ENCODE assay signal across 22 cellular contexts in genomic region chr15:81954158-81954783, GRCh38.
DNase-seq lines count a peak whose midpoint lies in the region; TF ChIP-seq lines count a peak whose summit lies in the region.
"Had no signal": no experiment of that assay in that cellular context is flagged by ENCODE, and none has a peak within 500 bp of the region (broad histone marks: within the 10 kb centered on the region; RNA-seq: fewer than 3 reads in every experiment).

No MANE protein-coding gene starts in this region.

- intact Hi-C loops in activated CD4-positive, alpha-beta T cell treated with anti-CD3 and anti-CD28 coated beads, Interleukin-2, amount 10 ng/mL, durations not matched to agents 24 days and 14 days (cut with micrococcal nuclease), result no loop called here

- H3K36me3 ChIP-seq in hepatocyte (replicated peaks; ENCODE audit: insufficient read depth, low read depth), result no peaks in the 10 kb centered on the region
- H3K36me3 ChIP-seq: BE2C, BLaER1 had no signal

- no peaks in the 10 kb centered on the region for H4K20me1 ChIP-seq in hepatocyte (ENCODE audit: insufficient read depth, poor library complexity, severe bottlenecking)
- H4K20me1 ChIP-seq: BLaER1 had no signal

- H3K4me1 Mint-ChIP-seq in activated CD4-positive, alpha-beta T cell treated with anti-CD3 and anti-CD28 coated beads, Interleukin-2, amount 10 ng/mL, durations not matched to agents 24 days and 14 days, result no peaks in the 10 kb centered on the region
- H3K4me1 Mint-ChIP-seq: CD14-positive monocyte; CD4-positive, alpha-beta memory T cell; CD4-positive, CD25-positive, alpha-beta regulatory T cell; CD8-positive, alpha-beta memory T cell had no signal

- DNase-seq in activated CD4-positive, alpha-beta T cell treated with anti-CD3 and anti-CD28 coated beads, Interleukin-2, amount 10 ng/mL, durations not matched to agents 24 days and 14 days, result peak; percentile 14
- no peak for DNase-seq in activated CD4-positive, alpha-beta T cell treated with anti-CD3 and anti-CD28 coated beads, Interleukin-2, amount 50 U/mL, for 1 hour
- peak; percentile 8 for DNase-seq in DMS 273 treated with DMSO at 0.1 percent for 48 hours (lab: John Stamatoyannopoulos, UW)
- DNase-seq in hepatocyte (ENCODE audit: low spot score), result no peak
- DNase-seq in Kasumi-1 (lab: John Stamatoyannopoulos, UW), result no peak
- DNase-seq: 8988T; ACHN; BE2C; C1 segment of cervical spinal cord; CD4-positive, alpha-beta memory T cell; CD4-positive, CD25-positive, alpha-beta regulatory T cell; CD8-positive, alpha-beta memory T cell; COR-L47; DMS153; DMS53; DMS79; DND-41; EL; GDM1 had no signal

- H3K27ac ChIP-seq in hepatocyte, result no peak overlapping the region
- H3K27ac ChIP-seq: BLaER1 had no signal

- no peak overlapping the region for H2AFZ ChIP-seq in hepatocyte

- no peak overlapping the region for H3K4me2 ChIP-seq in hepatocyte
- H3K4me2 ChIP-seq: BLaER1 had no signal

- no peaks in the 10 kb centered on the region for H3K27me3 Mint-ChIP-seq in activated CD4-positive, alpha-beta T cell treated with anti-CD3 and anti-CD28 coated beads, Interleukin-2, amount 10 ng/mL, durations not matched to agents 24 days and 14 days

- H3K27me3 ChIP-seq in hepatocyte, result no peaks in the 10 kb centered on the region
- H3K27me3 ChIP-seq: BE2C, BLaER1 had no signal

- TF ChIP-seq CTCF in hepatocyte (IDR thresholded peaks at IDR 0.05; ENCODE audit: poor library complexity), result no peak

- no peak overlapping the region for H3K27ac Mint-ChIP-seq in activated CD4-positive, alpha-beta T cell treated with anti-CD3 and anti-CD28 coated beads, Interleukin-2, amount 10 ng/mL, durations not matched to agents 24 days and 14 days
- H3K27ac Mint-ChIP-seq: CD14-positive monocyte; CD4-positive, alpha-beta memory T cell; CD4-positive, CD25-positive, alpha-beta regulatory T cell; CD8-positive, alpha-beta memory T cell had no signal

- H3K4me3 Mint-ChIP-seq in activated CD4-positive, alpha-beta T cell treated with anti-CD3 and anti-CD28 coated beads, Interleukin-2, amount 10 ng/mL, durations not matched to agents 24 days and 14 days, result no peak overlapping the region
- H3K4me3 Mint-ChIP-seq: CD14-positive monocyte; CD4-positive, alpha-beta memory T cell; CD4-positive, CD25-positive, alpha-beta regulatory T cell; CD8-positive, alpha-beta memory T cell had no signal

- H3K79me2 ChIP-seq in hepatocyte, result no peaks in the 10 kb centered on the region

- 94% methylated on average over 9 of the region's 9 CpGs for WGBS in hepatocyte (ENCODE audit: low lambda C conversion rate, missing lambda C conversion rate)

- H3K4me3 ChIP-seq in hepatocyte, result no peak overlapping the region
- H3K4me3 ChIP-seq: BLaER1, GM12878 had no signal

- H3K9me3 Mint-ChIP-seq in activated CD4-positive, alpha-beta T cell treated with anti-CD3 and anti-CD28 coated beads, Interleukin-2, amount 10 ng/mL, durations not matched to agents 24 days and 14 days, result no peaks in the 10 kb centered on the region
- H3K9me3 Mint-ChIP-seq: CD4-positive, alpha-beta memory T cell had no signal

- no peaks in the 10 kb centered on the region for H3K9me2 ChIP-seq in hepatocyte (replicated peaks; ENCODE audit: insufficient read depth)

- no peaks in the 10 kb centered on the region for H3K9me3 ChIP-seq in hepatocyte (ENCODE audit: low read depth)
- H3K9me3 ChIP-seq: BE2C, BLaER1 had no signal

- no peaks in the 10 kb centered on the region for H3K36me3 Mint-ChIP-seq in activated CD4-positive, alpha-beta T cell treated with anti-CD3 and anti-CD28 coated beads, Interleukin-2, amount 10 ng/mL, durations not matched to agents 24 days and 14 days (ENCODE audit: low read depth)
- H3K36me3 Mint-ChIP-seq: CD14-positive monocyte; CD4-positive, alpha-beta memory T cell; CD4-positive, CD25-positive, alpha-beta regulatory T cell; CD8-positive, alpha-beta memory T cell had no signal

- peaks cover 5% of the 10 kb centered on the region for H3K4me1 ChIP-seq in hepatocyte (ENCODE audit: insufficient read depth)
- H3K4me1 ChIP-seq: BE2C, BLaER1 had no signal

Comparison
In these comparisons a context has a peak if more than half of its experiments do, and no peak if none do; other contexts are left out.
1. DNase-seq: peak in activated CD4-positive, alpha-beta T cell treated with anti-CD3 and anti-CD28 coated beads, Interleukin-2, amount 10 ng/mL, durations not matched to agents 24 days and 14 days (single experiment) and DMS 273 treated with DMSO at 0.1 percent for 48 hours (single experiment); none in activated CD4-positive, alpha-beta T cell treated with anti-CD3 and anti-CD28 coated beads, Interleukin-2, amount 50 U/mL, for 1 hour (single experiment), hepatocyte (single experiment) and Kasumi-1 (0 of 2).